ENCODE assay signal across 23 cellular contexts in the genomic region with DNA sequence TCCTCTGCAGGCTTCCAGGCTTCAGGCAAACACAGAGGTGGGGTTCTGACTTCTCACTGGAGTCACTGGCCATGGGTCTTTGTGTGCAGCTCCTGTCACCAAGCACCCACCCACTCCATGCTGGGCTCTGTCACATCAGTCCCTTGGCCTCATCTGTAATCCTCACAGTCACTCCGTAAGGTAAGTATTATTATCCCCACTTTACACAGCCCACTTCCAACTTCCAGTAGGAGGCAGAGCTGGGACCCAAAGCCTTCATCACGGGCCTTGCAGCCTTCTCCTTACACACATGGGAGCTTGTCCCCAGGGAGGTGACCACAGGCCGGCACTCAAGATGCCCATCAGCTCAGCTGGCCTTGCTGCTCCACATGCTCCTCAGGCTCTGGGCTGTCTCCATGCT.
"Had no signal": no experiment of that assay in that cellular context is flagged by ENCODE, and none has a peak within 500 bp of the region (broad histone marks: within the 10 kb centered on the region; RNA-seq: fewer than 3 reads in every experiment).

No MANE protein-coding gene starts in this region.

- H3K4me1 Mint-ChIP-seq: naive B cell, neural crest cell had no signal

- H3K9me3 Mint-ChIP-seq: effector memory CD8-positive, alpha-beta T cell; natural killer cell treated with Interleukin-12 subunit alpha and Interleukin-12 subunit beta and Interleukin-15 and Interleukin-18, amount 100 ng/mL, for 72 hours; neural crest cell had no signal

- H3K27me3 ChIP-seq: gastrocnemius medialis, hepatocyte, neutrophil, thyroid gland had no signal

- H3K36me3 Mint-ChIP-seq: naive B cell; natural killer cell treated with Interleukin-12 subunit alpha and Interleukin-12 subunit beta and Interleukin-15 and Interleukin-18, amount 100 ng/mL, for 72 hours had no signal

- DNase-seq: caudate nucleus; cerebellar nuclear complex; cortex of kidney; effector memory CD8-positive, alpha-beta T cell; foreskin fibroblast; gastrocnemius medialis; heart left ventricle; kidney; naive B cell; pancreas; psoas muscle; right cardiac atrium; stimulated activated CD4-positive, alpha-beta T cell treated with anti-CD3 and anti-CD28 coated beads, Interleukin-15, amount 100 ng/mL, for 24 hours; stimulated activated CD4-positive, alpha-beta T cell treated with anti-CD3 and anti-CD28 coated beads, Interleukin-2, amount 100 ng/mL, for 48 hours; stimulated activated naive CD4-positive, alpha-beta T cell treated with Interleukin-2 at 50 U/mL for 16 hours; stomach; thyroid gland; trophoblast cell had no signal

- H3K4me1 ChIP-seq: gastrocnemius medialis, heart left ventricle, pancreas, psoas muscle, stomach, thyroid gland had no signal

- H3K4me3 Mint-ChIP-seq: effector memory CD8-positive, alpha-beta T cell; naive B cell; natural killer cell treated with Interleukin-12 subunit alpha and Interleukin-12 subunit beta and Interleukin-15 and Interleukin-18, amount 100 ng/mL, for 72 hours; neural crest cell had no signal

- H3K36me3 ChIP-seq: gastrocnemius medialis, heart left ventricle, neutrophil, pancreas, stomach, thyroid gland had no signal

- H3K9me3 ChIP-seq: gastrocnemius medialis, neutrophil, pancreas, stomach, thyroid gland had no signal

- H3K27ac ChIP-seq: gastrocnemius medialis, heart left ventricle, hepatocyte, neutrophil, pancreas, psoas muscle, skin epidermis, stomach, thyroid gland had no signal

- H3K27ac Mint-ChIP-seq: effector memory CD8-positive, alpha-beta T cell; naive B cell; natural killer cell treated with Interleukin-12 subunit alpha and Interleukin-12 subunit beta and Interleukin-15 and Interleukin-18, amount 100 ng/mL, for 72 hours had no signal

- H3K4me3 ChIP-seq: gastrocnemius medialis, heart left ventricle, hepatocyte, pancreas, psoas muscle, skin epidermis, stomach, thyroid gland had no signal
